ENCODE assay signal across 24 cellular contexts in genomic region chr2:10753156-10753555, GRCh38. TPM values are rescaled to one million over a fixed set of nuclear protein-coding genes. Genes with fewer than 3 reads are reported as not detected.
"Had no signal": no experiment of that assay in that cellular context is flagged by ENCODE, and none has a peak within 500 bp of the region (broad histone marks: within the 10 kb centered on the region; RNA-seq: fewer than 3 reads in every experiment).

No MANE protein-coding gene starts in this region.

- DNase-seq: dermis blood vessel endothelial cell; dorsolateral prefrontal cortex; effector CD4-positive, alpha-beta T cell; effector memory CD4-positive, alpha-beta T cell; foreskin keratinocyte; gastrocnemius medialis; glutamatergic neuron; head of caudate nucleus; heart right ventricle; hippocampal formation; left cardiac atrium; left lung; left ventricle myocardium superior; mesenchymal stem cell; mucosa of descending colon; naive B cell; naive thymus-derived CD8-positive, alpha-beta T cell had no signal

- H3K27ac ChIP-seq: coronary artery, dorsolateral prefrontal cortex, esophagus muscularis mucosa, foreskin keratinocyte, gastrocnemius medialis, heart right ventricle, left lung, lower lobe of right lung had no signal

RNA-seq across cellular contexts. Expression of gene ATP6V1C2, which starts 31.7 kb away (rescaled TPM):
- total RNA-seq: epithelial cell of proximal tubule, gastrocnemius medialis, glomerular endothelial cell, myocyte had no signal
- polyA plus RNA-seq: fibroblast of lung had no signal
